ENCODE assay signal across 21 cellular contexts in genomic region chr3:159898147-159898546, GRCh38. TPM values are rescaled to one million over a fixed set of nuclear protein-coding genes. Genes with fewer than 3 reads are reported as not detected.
DNase-seq lines count a peak whose midpoint lies in the region; ATAC-seq, FAIRE-seq and TF ChIP-seq lines count a peak whose summit lies in the region.
"Had no signal": no experiment of that assay in that cellular context is flagged by ENCODE, and none has a peak within 500 bp of the region (broad histone marks: within the 10 kb centered on the region; RNA-seq: fewer than 3 reads in every experiment).

No MANE protein-coding gene starts in this region.

- no peak overlapping the region for H3K4me3 ChIP-seq in GM23338
- no peak overlapping the region for H3K4me3 ChIP-seq in right atrium auricular region
- H3K4me3 ChIP-seq: cardiac muscle cell, MG63, suprapubic skin had no signal

- FAIRE-seq in GM12891 (lab: Jason Lieb, UNC) = no peak
- FAIRE-seq: frontal cortex, GM18507 had no signal

- TF ChIP-seq CTCF in GM23338 (conservative IDR thresholded peaks at IDR 0.05; ENCODE audit: low read depth in 2 of 2) (no peak), right atrium auricular region (IDR thresholded peaks at IDR 0.05) (no peak)

- H2AFZ ChIP-seq in GM23338 = no peak overlapping the region

- no peaks in the 10 kb centered on the region for H3K9me2 ChIP-seq in GM23338 (ENCODE audit: insufficient read depth)

- ATAC-seq in GM23338 (0 out of 3 replicates have a peak, but pooled peaks have one; percentile 25), sciatic nerve (peak; percentile 51), GM18517 (IDR thresholded peaks at IDR 0.05; ENCODE audit: unreplicated experiment) (no peak), GM19328 (IDR thresholded peaks at IDR 0.05; ENCODE audit: unreplicated experiment) (no peak)
- ATAC-seq in stimulated activated memory B cell treated with anti-CD40 and anti-IgM and Interleukin-4, amounts not matched to agents 10 μg/mL and 1 μg/mL and 100 μg/mL, for 72 hours = no peak

- H3K27ac ChIP-seq in GM23338 (ENCODE audit: low read depth) = no peak overlapping the region
- H3K27ac ChIP-seq in angular gyrus (ENCODE audit: low read depth, low read length) = peak overlapping the region; percentile 75
- H3K27ac ChIP-seq in right atrium auricular region = peak overlapping the region; percentile 31 to 46
- H3K27ac ChIP-seq: cardiac muscle cell, suprapubic skin had no signal

- H3K27me3 ChIP-seq in GM23338 (ENCODE audit: insufficient read depth) = no peaks in the 10 kb centered on the region
- H3K27me3 ChIP-seq in right atrium auricular region = no peaks in the 10 kb centered on the region
- H3K27me3 ChIP-seq: cardiac muscle cell, MG63, suprapubic skin had no signal

- no peaks in the 10 kb centered on the region for H3K36me3 ChIP-seq in GM23338 (ENCODE audit: insufficient read depth)
- peaks cover 35% of the 10 kb centered on the region for H3K36me3 ChIP-seq in right atrium auricular region
- H3K36me3 ChIP-seq: suprapubic skin had no signal

- no peaks in the 10 kb centered on the region for H3K79me2 ChIP-seq in GM23338 (replicated peaks; ENCODE audit: insufficient read depth)

- no peaks in the 10 kb centered on the region for H3F3A ChIP-seq in GM23338 (replicated peaks; ENCODE audit: low read depth)

- no peak overlapping the region for H3K4me3 Mint-ChIP-seq in GM23338
- H3K4me3 Mint-ChIP-seq in stimulated activated memory B cell treated with anti-CD40 and anti-IgM and Interleukin-4, amounts not matched to agents 10 μg/mL and 1 μg/mL and 100 μg/mL, for 72 hours = no peak overlapping the region
- H3K4me3 Mint-ChIP-seq: activated B cell treated with CpG ODN at 0.5 μM for 24 hours; activated CD4-positive, alpha-beta memory T cell treated with anti-CD3 and anti-CD28 coated beads, Interleukin-2, amount 10 ng/mL, durations not matched to agents 7 days and 5 days had no signal

- H3K4me2 ChIP-seq in GM23338 = no peak overlapping the region

- H3K4me1 Mint-ChIP-seq in GM23338 = peaks cover 6% of the 10 kb centered on the region; the same call in 2 of the 3 replicates
- H3K4me1 Mint-ChIP-seq in stimulated activated memory B cell treated with anti-CD40 and anti-IgM and Interleukin-4, amounts not matched to agents 10 μg/mL and 1 μg/mL and 100 μg/mL, for 72 hours = peaks cover 15% of the 10 kb centered on the region
- H3K4me1 Mint-ChIP-seq: activated CD4-positive, alpha-beta memory T cell treated with anti-CD3 and anti-CD28 coated beads, Interleukin-2, amount 10 ng/mL, durations not matched to agents 7 days and 5 days had no signal

- no peak for TF ChIP-seq POLR2A in GM12891 (IDR thresholded peaks at IDR 0.05; ENCODE audit: low read depth, low read length)

- no peaks in the 10 kb centered on the region for H3K9me3 ChIP-seq in right atrium auricular region
- H3K9me3 ChIP-seq: MG63, suprapubic skin had no signal

- H3K36me3 Mint-ChIP-seq in GM23338 (ENCODE audit: low read depth) = peaks cover 8% of the 10 kb centered on the region; the same call in 2 of the 3 replicates
- no peaks in the 10 kb centered on the region for H3K36me3 Mint-ChIP-seq in stimulated activated memory B cell treated with anti-CD40 and anti-IgM and Interleukin-4, amounts not matched to agents 10 μg/mL and 1 μg/mL and 100 μg/mL, for 72 hours

- intact Hi-C loops in sciatic nerve (cut with DNase I) = loop anchor here (10.0 kb wide), 1 partner anchor 87 kb away; the partner anchor contains the start of gene IL12A

- H3K27ac Mint-ChIP-seq in GM23338 = no peak overlapping the region
- no peak overlapping the region for H3K27ac Mint-ChIP-seq in stimulated activated memory B cell treated with anti-CD40 and anti-IgM and Interleukin-4, amounts not matched to agents 10 μg/mL and 1 μg/mL and 100 μg/mL, for 72 hours
- H3K27ac Mint-ChIP-seq: activated B cell treated with CpG ODN at 0.5 μM for 24 hours; activated CD4-positive, alpha-beta memory T cell treated with anti-CD3 and anti-CD28 coated beads, Interleukin-2, amount 10 ng/mL, durations not matched to agents 7 days and 5 days had no signal

- H3K4me1 ChIP-seq in GM23338 (ENCODE audit: insufficient read depth) = peaks cover 6% of the 10 kb centered on the region; the same call in 1 of the 2 replicates
- peaks cover 0 to 46% of the 10 kb centered on the region in 2 donors for H3K4me1 ChIP-seq in right atrium auricular region
- H3K4me1 ChIP-seq: suprapubic skin had no signal

- H3K9me3 Mint-ChIP-seq in GM23338 = no peaks in the 10 kb centered on the region
- no peaks in the 10 kb centered on the region for H3K9me3 Mint-ChIP-seq in stimulated activated memory B cell treated with anti-CD40 and anti-IgM and Interleukin-4, amounts not matched to agents 10 μg/mL and 1 μg/mL and 100 μg/mL, for 72 hours
- H3K9me3 Mint-ChIP-seq: activated B cell treated with CpG ODN at 0.5 μM for 24 hours; activated CD4-positive, alpha-beta memory T cell treated with anti-CD3 and anti-CD28 coated beads, Interleukin-2, amount 10 ng/mL, durations not matched to agents 7 days and 5 days had no signal

- H3K27me3 Mint-ChIP-seq in GM23338 (ENCODE audit: insufficient read depth, low read depth, poor library complexity) = no peaks in the 10 kb centered on the region
- no peaks in the 10 kb centered on the region for H3K27me3 Mint-ChIP-seq in stimulated activated memory B cell treated with anti-CD40 and anti-IgM and Interleukin-4, amounts not matched to agents 10 μg/mL and 1 μg/mL and 100 μg/mL, for 72 hours
- H3K27me3 Mint-ChIP-seq: activated B cell treated with CpG ODN at 0.5 μM for 24 hours had no signal

- no peak for DNase-seq in GM23338 (ENCODE audit: low spot score)
- DNase-seq in right atrium auricular region (ENCODE audit: low spot score) = no peak
- no peak for DNase-seq in sciatic nerve (ENCODE audit: low spot score)
- no peak for DNase-seq in GM12891 (ENCODE audit: insufficient read length, low spot score)
- DNase-seq: ACHN; activated B cell treated with CpG ODN at 0.5 μM for 24 hours; activated CD4-positive, alpha-beta memory T cell treated with anti-CD3 and anti-CD28 coated beads, Interleukin-2, amount 10 ng/mL, durations not matched to agents 7 days and 5 days; activated naive CD4-positive, alpha-beta T cell; C1 segment of cervical spinal cord; Calu3; NCI-H146; NCI-H774 had no signal

- 0 out of 2 replicates have a peak, but pooled peaks cover 10% of the 10 kb centered on the region for H4K20me1 ChIP-seq in GM23338 (replicated peaks; ENCODE audit: insufficient read depth)

TF ChIP-seq in GM23338, 12 proteins besides CTCF, POLR2A, EP300 and RAD21 (continues in another document):
- TF ChIP-seq EZH2 (IDR thresholded peaks at IDR 0.05; ENCODE audit: low read depth, unreplicated experiment) = no peak

TF ChIP-seq in GM12891, 5 proteins besides CTCF, POLR2A, EP300 and RAD21:
- TF ChIP-seq PAX5 (IDR thresholded peaks at IDR 0.05; ENCODE audit: insufficient read depth, low read length, severe bottlenecking) = no peak
- TF ChIP-seq POU2F2 (IDR thresholded peaks at IDR 0.05; ENCODE audit: low read depth, low read length) = no peak
- TF ChIP-seq TAF1 (IDR thresholded peaks at IDR 0.05; ENCODE audit: low read depth, low read length) = no peak
- no peak for TF ChIP-seq POLR2AphosphoS5 (IDR thresholded peaks at IDR 0.05; ENCODE audit: low read depth, low read length)
- no peak for TF ChIP-seq SPI1 (IDR thresholded peaks at IDR 0.05; ENCODE audit: low read depth, low read length)

RNA-seq across cellular contexts. Expression of gene SCHIP1, which starts 58.5 kb away (rescaled TPM):
- 12.2 and 17.3 TPM in 2 replicates for total RNA-seq in GM23338 (2014; rRNA removed; shearing (Covaris generic))
- 9.5 and 17.1 TPM in 2 replicates for polyA plus RNA-seq in GM23338 (2016; fragmentation: Nextera tagmentation; extraction: Ambion mirVana)
- total RNA-seq in right atrium auricular region = 10 to 100 TPM; 88.7 to 96.5 TPM
- 29.7 TPM for total RNA-seq in sciatic nerve
- 2.8 TPM for polyA plus RNA-seq in GM12891 (2012; ENCODE audit: low read depth, missing spikeins)

Comparison
In these comparisons a context has a peak if more than half of its experiments do, and no peak if none do; other contexts are left out.
1. ATAC-seq: peak in GM23338 (single experiment) and sciatic nerve (single experiment); none in GM18517 (single experiment), stimulated activated memory B cell treated with anti-CD40 and anti-IgM and Interleukin-4, amounts not matched to agents 10 μg/mL and 1 μg/mL and 100 μg/mL, for 72 hours (single experiment) and GM19328 (single experiment).